ENCODE assay signal across 14 cellular contexts in the genomic region with DNA sequence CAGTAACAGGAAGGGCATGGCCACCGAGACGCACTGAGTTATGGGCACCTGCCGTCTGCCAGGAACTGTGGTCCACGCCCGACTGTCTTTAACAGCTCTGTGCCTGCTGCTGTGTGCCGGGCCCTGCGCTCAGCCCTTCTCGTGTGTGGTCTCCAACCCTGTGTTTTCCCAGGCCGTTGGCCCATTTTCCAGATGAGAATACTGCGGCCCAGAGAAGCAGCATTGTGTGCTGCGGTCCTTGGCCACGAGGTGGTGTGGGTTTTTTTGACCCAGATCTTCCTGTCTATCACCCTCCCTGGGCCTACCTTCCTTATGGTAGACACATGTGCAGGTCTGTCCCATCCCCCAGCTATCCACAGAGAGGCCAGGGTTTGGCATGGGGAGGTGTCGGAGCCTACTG. TPM values are rescaled to one million over a fixed set of nuclear protein-coding genes. Genes with fewer than 3 reads are reported as not detected.
A peak's percentile ranks its signal among the peaks of the same experiment; 100 is the strongest.
DNase-seq lines count a peak whose midpoint lies in the region; ATAC-seq and TF ChIP-seq lines count a peak whose summit lies in the region.
"Had no signal": no experiment of that assay in that cellular context is flagged by ENCODE, and none has a peak within 500 bp of the region (broad histone marks: within the 10 kb centered on the region; RNA-seq: fewer than 3 reads in every experiment).

No MANE protein-coding gene starts in this region.

- no peak for TF ChIP-seq CTCF in left ventricle myocardium inferior (IDR thresholded peaks at IDR 0.05; ENCODE audit: borderline replicate concordance)
- no peak for TF ChIP-seq CTCF in coronary artery (IDR thresholded peaks at IDR 0.05)

- H3K4me3 ChIP-seq in left ventricle myocardium inferior (no peak overlapping the region), coronary artery (peak overlapping the region; percentile 7), mucosa of rectum (ENCODE audit: low read length in 2 of 2) (no peak overlapping the region), aorta (ENCODE audit: low read length in 2 of 2) (no peak overlapping the region)
- H3K4me3 ChIP-seq: lung had no signal

- H3K4me1 ChIP-seq in left ventricle myocardium inferior (peaks cover 93% of the 10 kb centered on the region), mucosa of rectum (ENCODE audit: control insufficient read depth in 2 of 2, insufficient read depth in 2 of 2, low read length in 2 of 2) (peaks cover 53% of the 10 kb centered on the region in 2 donors), aorta (ENCODE audit: control insufficient read depth in 1 of 2, insufficient read depth in 2 of 2, low read length in 2 of 2) (no peaks in the 10 kb centered on the region)

- intact Hi-C loops in left ventricle myocardium inferior (cut with micrococcal nuclease): no loop called here
- intact Hi-C loops in Right ventricle myocardium inferior (cut with DNase I): loop anchor here (2.0 to 10.0 kb wide), 2 partner anchors 32 to 48 kb away; a partner anchor contains a TSS
- intact Hi-C loops in aorta (cut with DNase I): no loop called here

- DNase-seq in left ventricle myocardium inferior: no peak
- no peak for DNase-seq in Right ventricle myocardium inferior (ENCODE audit: missing footprints)
- no peak for DNase-seq in coronary artery (ENCODE audit: low spot score)
- DNase-seq in NCI-H2107 treated with DMSO at 0.1 percent for 48 hours (lab: John Stamatoyannopoulos, UW; ENCODE audit: unreplicated experiment): no peak
- no peak for DNase-seq in NCI-H187 treated with DMSO at 0.1 percent for 48 hours (lab: John Stamatoyannopoulos, UW)
- DNase-seq in aorta: no peak
- DNase-seq: activated naive CD4-positive, alpha-beta T cell treated with anti-CD3 and anti-CD28 coated beads for 36 hours; NCI-H1417; NCI-H774; posterior cingulate gyrus; T-helper 1 cell had no signal

- H3K27ac ChIP-seq in left ventricle myocardium inferior (replicated peaks) (peak overlapping the region; percentile 96), coronary artery (peak overlapping the region in 1 of 2 donors; percentile 83), mucosa of rectum (ENCODE audit: low read depth in 2 of 2, low read length in 2 of 2) (peak overlapping the region; percentile 9 to 37), aorta (ENCODE audit: low read depth in 1 of 2, low read length in 2 of 2) (no peak overlapping the region)

- H3K9me3 ChIP-seq in left ventricle myocardium inferior (replicated peaks) (no peaks in the 10 kb centered on the region), mucosa of rectum (ENCODE audit: control insufficient read depth in 2 of 2, low read length in 2 of 2) (no peaks in the 10 kb centered on the region), aorta (ENCODE audit: control insufficient read depth, low read length) (no peaks in the 10 kb centered on the region)

- ATAC-seq in Right ventricle myocardium inferior (no peak), GM19324 (IDR thresholded peaks at IDR 0.05; ENCODE audit: low FRiP score, unreplicated experiment) (no peak), aorta (ENCODE audit: low FRiP score) (no peak)

- H3K36me3 ChIP-seq in left ventricle myocardium inferior: no peaks in the 10 kb centered on the region
- H3K36me3 ChIP-seq in mucosa of rectum (ENCODE audit: control insufficient read depth in 2 of 2, insufficient read depth in 2 of 2, low read length in 2 of 2): no peaks in the 10 kb centered on the region
- H3K36me3 ChIP-seq in aorta (ENCODE audit: control insufficient read depth in 1 of 2, insufficient read depth in 2 of 2, low read length in 1 of 2): no peaks in the 10 kb centered on the region

- WGBS in aorta, 2 donors: 88% methylated on average over 13 of the region's 13 CpGs

- H3K27me3 ChIP-seq in left ventricle myocardium inferior (ENCODE audit: low read depth) (no peaks in the 10 kb centered on the region), mucosa of rectum (ENCODE audit: control insufficient read depth in 2 of 2, insufficient read depth in 2 of 2, low read length in 2 of 2) (no peaks in the 10 kb centered on the region), aorta (ENCODE audit: control insufficient read depth in 1 of 2, insufficient read depth in 2 of 2, low read length in 1 of 2) (no peaks in the 10 kb centered on the region)

- H3K9ac ChIP-seq in mucosa of rectum (ENCODE audit: low read depth in 1 of 2, low read length in 2 of 2): peak overlapping the region in 1 of 2 donors; percentile 26

RNA-seq across cellular contexts. Expression of a gene that starts 47.0 kb away (rescaled TPM):
- 57.1 TPM for total RNA-seq in left ventricle myocardium inferior
- total RNA-seq in Right ventricle myocardium inferior: 91.1 TPM
- 10 to 100 TPM; 47.5 to 67.8 TPM for total RNA-seq in aorta
- polyA plus RNA-seq in aorta: 10 to 100 TPM; 17.7 to 18.0 TPM

Comparison
In these comparisons a context has a peak if more than half of its experiments do, and no peak if none do; other contexts are left out.
1. H3K27ac ChIP-seq: peak in left ventricle myocardium inferior (single experiment) and mucosa of rectum (2 of 2); none in aorta (0 of 2).